In genomic region chr7:151732834-151733585, GRCh38 we compare ENCODE assay signal across 1 cellular context.
TF ChIP-seq lines count a peak whose summit lies in the region.

No MANE protein-coding gene starts in this region.

TF ChIP-seq in IMR-90, 13 proteins besides CTCF, POLR2A, EP300 and RAD21:
- TF ChIP-seq, protein P1, sequence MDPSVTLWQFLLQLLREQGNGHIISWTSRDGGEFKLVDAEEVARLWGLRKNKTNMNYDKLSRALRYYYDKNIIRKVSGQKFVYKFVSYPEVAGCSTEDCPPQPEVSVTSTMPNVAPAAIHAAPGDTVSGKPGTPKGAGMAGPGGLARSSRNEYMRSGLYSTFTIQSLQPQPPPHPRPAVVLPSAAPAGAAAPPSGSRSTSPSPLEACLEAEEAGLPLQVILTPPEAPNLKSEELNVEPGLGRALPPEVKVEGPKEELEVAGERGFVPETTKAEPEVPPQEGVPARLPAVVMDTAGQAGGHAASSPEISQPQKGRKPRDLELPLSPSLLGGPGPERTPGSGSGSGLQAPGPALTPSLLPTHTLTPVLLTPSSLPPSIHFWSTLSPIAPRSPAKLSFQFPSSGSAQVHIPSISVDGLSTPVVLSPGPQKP (IDR thresholded peaks at IDR 0.05; ENCODE audit: borderline replicate concordance, low read depth, low read length) = no peak
- TF ChIP-seq NFE2L2 (IDR thresholded peaks at IDR 0.05; ENCODE audit: low read depth, low read length) (no peak), FOS (IDR thresholded peaks at IDR 0.05; ENCODE audit: low read depth, low read length) (no peak), MXI1 (IDR thresholded peaks at IDR 0.05; ENCODE audit: borderline replicate concordance, low read depth, low read length) (no peak), MAFK (IDR thresholded peaks at IDR 0.05; ENCODE audit: low read depth, low read length) (no peak), BHLHE40 (IDR thresholded peaks at IDR 0.05; ENCODE audit: low read depth, low read length) (no peak), SMC3 (IDR thresholded peaks at IDR 0.05; ENCODE audit: low read depth, low read length) (no peak)
- TF ChIP-seq, protein P2, sequence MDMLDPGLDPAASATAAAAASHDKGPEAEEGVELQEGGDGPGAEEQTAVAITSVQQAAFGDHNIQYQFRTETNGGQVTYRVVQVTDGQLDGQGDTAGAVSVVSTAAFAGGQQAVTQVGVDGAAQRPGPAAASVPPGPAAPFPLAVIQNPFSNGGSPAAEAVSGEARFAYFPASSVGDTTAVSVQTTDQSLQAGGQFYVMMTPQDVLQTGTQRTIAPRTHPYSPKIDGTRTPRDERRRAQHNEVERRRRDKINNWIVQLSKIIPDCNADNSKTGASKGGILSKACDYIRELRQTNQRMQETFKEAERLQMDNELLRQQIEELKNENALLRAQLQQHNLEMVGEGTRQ (IDR thresholded peaks at IDR 0.05; ENCODE audit: low read depth, low read length) = no peak
TF ChIP-seq in IMR-90: peak in this region for 0.
